Comparison of ENCODE assay signal across 36 cellular contexts in the genomic region with DNA sequence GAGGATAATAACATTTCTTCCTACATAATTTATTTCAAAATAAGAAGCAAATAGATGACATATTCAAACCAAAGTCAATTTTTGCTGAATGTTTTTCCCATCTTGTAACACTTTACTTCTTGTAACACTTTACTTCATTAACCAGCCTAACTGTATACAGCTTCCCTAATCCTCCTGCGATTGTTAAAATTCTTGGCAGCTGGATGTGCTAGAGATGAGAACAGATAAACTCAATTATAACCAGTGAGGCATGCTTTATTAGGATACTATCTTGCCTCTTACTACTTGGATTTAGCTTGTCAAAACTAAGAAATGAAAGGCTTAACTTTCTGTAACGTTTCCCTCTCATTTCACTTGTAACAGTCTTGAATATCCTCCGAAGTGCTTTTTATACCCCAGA.
"Had no signal": no experiment of that assay in that cellular context is flagged by ENCODE, and none has a peak within 500 bp of the region (broad histone marks: within the 10 kb centered on the region; RNA-seq: fewer than 3 reads in every experiment).

No MANE protein-coding gene starts in this region.

- H3K9me3 ChIP-seq: Peyer's patch, SJSA1 had no signal

- H3K27ac ChIP-seq: KMS-11, Peyer's patch, SJSA1, VCaP had no signal

- H3K4me3 ChIP-seq: Peyer's patch, SJSA1 had no signal

- H3K9ac ChIP-seq: KMS-11 had no signal

- H3K4me2 ChIP-seq: KMS-11 had no signal

- H3K36me3 Mint-ChIP-seq: activated CD4-positive, alpha-beta memory T cell treated with anti-CD3 and anti-CD28 coated beads for 36 hours; activated naive CD4-positive, alpha-beta T cell treated with anti-CD3 and anti-CD28 coated beads, Interleukin-2, amount 10 ng/mL, durations not matched to agents 7 days and 5 days; activated naive CD8-positive, alpha-beta T cell; brain had no signal

- DNase-seq: activated B cell treated with CpG ODN at 0.5 μM for 24 hours; activated CD4-positive, alpha-beta memory T cell treated with anti-CD3 and anti-CD28 coated beads for 36 hours; activated CD4-positive, alpha-beta T cell treated with anti-CD3 and anti-CD28 coated beads for 4 hours; activated CD4-positive, alpha-beta T cell treated with anti-CD3 and anti-CD28 coated beads, Interleukin-2, amount 50 U/mL, for 1 hour; activated CD4-positive, CD25-positive, alpha-beta regulatory T cell treated with anti-CD3 and anti-CD28 coated beads, Interleukin-2, amount 50 U/mL, for 72 hours; activated CD8-positive, alpha-beta memory T cell treated with anti-CD3 and anti-CD28 coated beads, Interleukin-2, amount 50 U/mL, for 4 hours; activated effector memory CD4-positive, alpha-beta T cell treated with Interleukin-2 at 50 U/mL for 16 hours; activated naive CD4-positive, alpha-beta T cell treated with anti-CD3 and anti-CD28 coated beads, Interleukin-2, amount 10 ng/mL, durations not matched to agents 7 days and 5 days; activated naive CD8-positive, alpha-beta T cell treated with anti-CD3 and anti-CD28 coated beads, Interleukin-2, amount 50 U/mL, for 24 hours; activated T-cell treated with anti-CD3 and anti-CD28 coated beads for 4 hours; activated T-cell treated with anti-CD3 and anti-CD28 coated beads, Interleukin-2, amount 50 U/mL, for 4 hours; anterior cingulate cortex; central memory CD4-positive, alpha-beta T cell; NCI-H1105; NCI-H1417 treated with DMSO at 0.1 percent for 48 hours; NCI-H187 treated with DMSO at 0.1 percent for 48 hours; NCI-H2081; NCI-H2171 treated with DMSO at 0.1 percent for 48 hours; NCI-H2227 treated with DMSO at 0.1 percent for 48 hours; NCI-H510A treated with DMSO at 0.1 percent for 48 hours; NCI-H69; NK-92 treated with Interleukin-12 subunit alpha and Interleukin-12 subunit beta, amount 100 ng/mL, for 24 hours; PC-3; Peyer's patch; RPMI8226; SHP77 treated with DMSO at 0.1 percent for 48 hours; SW 1271; T-helper 1 cell; T-helper 2 cell; T-helper 9 cell had no signal

- ATAC-seq: activated naive CD8-positive, alpha-beta T cell treated with anti-CD3 and anti-CD28 coated beads, Interleukin-2, amount 50 U/mL, for 24 hours; activated T-cell treated with anti-CD3 and anti-CD28 coated beads, Interleukin-2, amount 50 U/mL, for 4 hours; PC-3; SK-N-SH treated with all-trans-retinoic acid at 6 μM for 48 hours had no signal

- H3K36me3 ChIP-seq: Peyer's patch, SJSA1 had no signal

- H3K27me3 ChIP-seq: Peyer's patch, SJSA1 had no signal

- H3K4me3 Mint-ChIP-seq: activated B cell treated with CpG ODN at 0.5 μM for 24 hours; activated CD4-positive, alpha-beta memory T cell treated with anti-CD3 and anti-CD28 coated beads for 36 hours; activated naive CD4-positive, alpha-beta T cell treated with anti-CD3 and anti-CD28 coated beads, Interleukin-2, amount 10 ng/mL, durations not matched to agents 7 days and 5 days; activated naive CD8-positive, alpha-beta T cell; activated naive CD8-positive, alpha-beta T cell treated with anti-CD3 and anti-CD28 coated beads, Interleukin-2, amount 50 U/mL, for 24 hours; activated T-cell treated with anti-CD3 and anti-CD28 coated beads, Interleukin-2, amount 50 U/mL, for 4 hours; brain had no signal

- H3K4me1 ChIP-seq: Peyer's patch, SJSA1 had no signal

- H3K4me1 Mint-ChIP-seq: activated B cell treated with CpG ODN at 0.5 μM for 24 hours; activated naive CD4-positive, alpha-beta T cell treated with anti-CD3 and anti-CD28 coated beads, Interleukin-2, amount 10 ng/mL, durations not matched to agents 7 days and 5 days; activated naive CD8-positive, alpha-beta T cell treated with anti-CD3 and anti-CD28 coated beads, Interleukin-2, amount 50 U/mL, for 24 hours had no signal

- H3K27me3 Mint-ChIP-seq: activated B cell treated with CpG ODN at 0.5 μM for 24 hours; activated CD4-positive, alpha-beta memory T cell treated with anti-CD3 and anti-CD28 coated beads for 36 hours; activated naive CD4-positive, alpha-beta T cell treated with anti-CD3 and anti-CD28 coated beads, Interleukin-2, amount 10 ng/mL, durations not matched to agents 7 days and 5 days; activated naive CD8-positive, alpha-beta T cell; activated naive CD8-positive, alpha-beta T cell treated with anti-CD3 and anti-CD28 coated beads, Interleukin-2, amount 50 U/mL, for 24 hours had no signal

- H3K9me3 Mint-ChIP-seq: activated naive CD8-positive, alpha-beta T cell treated with anti-CD3 and anti-CD28 coated beads, Interleukin-2, amount 50 U/mL, for 24 hours; brain had no signal

- H3K27ac Mint-ChIP-seq: activated B cell treated with CpG ODN at 0.5 μM for 24 hours; activated CD4-positive, alpha-beta memory T cell treated with anti-CD3 and anti-CD28 coated beads for 36 hours; activated naive CD4-positive, alpha-beta T cell treated with anti-CD3 and anti-CD28 coated beads, Interleukin-2, amount 10 ng/mL, durations not matched to agents 7 days and 5 days; activated naive CD8-positive, alpha-beta T cell; activated naive CD8-positive, alpha-beta T cell treated with anti-CD3 and anti-CD28 coated beads, Interleukin-2, amount 50 U/mL, for 24 hours; brain had no signal
